Comparison of ENCODE assay signal across 1 cellular context in genomic region chr3:64166584-64167155, GRCh38.
TF ChIP-seq lines count a peak whose summit lies in the region.

No MANE protein-coding gene starts in this region.

TF ChIP-seq in K562, 482 proteins besides CTCF, POLR2A, EP300 and RAD21:
- TF ChIP-seq, protein P1, sequence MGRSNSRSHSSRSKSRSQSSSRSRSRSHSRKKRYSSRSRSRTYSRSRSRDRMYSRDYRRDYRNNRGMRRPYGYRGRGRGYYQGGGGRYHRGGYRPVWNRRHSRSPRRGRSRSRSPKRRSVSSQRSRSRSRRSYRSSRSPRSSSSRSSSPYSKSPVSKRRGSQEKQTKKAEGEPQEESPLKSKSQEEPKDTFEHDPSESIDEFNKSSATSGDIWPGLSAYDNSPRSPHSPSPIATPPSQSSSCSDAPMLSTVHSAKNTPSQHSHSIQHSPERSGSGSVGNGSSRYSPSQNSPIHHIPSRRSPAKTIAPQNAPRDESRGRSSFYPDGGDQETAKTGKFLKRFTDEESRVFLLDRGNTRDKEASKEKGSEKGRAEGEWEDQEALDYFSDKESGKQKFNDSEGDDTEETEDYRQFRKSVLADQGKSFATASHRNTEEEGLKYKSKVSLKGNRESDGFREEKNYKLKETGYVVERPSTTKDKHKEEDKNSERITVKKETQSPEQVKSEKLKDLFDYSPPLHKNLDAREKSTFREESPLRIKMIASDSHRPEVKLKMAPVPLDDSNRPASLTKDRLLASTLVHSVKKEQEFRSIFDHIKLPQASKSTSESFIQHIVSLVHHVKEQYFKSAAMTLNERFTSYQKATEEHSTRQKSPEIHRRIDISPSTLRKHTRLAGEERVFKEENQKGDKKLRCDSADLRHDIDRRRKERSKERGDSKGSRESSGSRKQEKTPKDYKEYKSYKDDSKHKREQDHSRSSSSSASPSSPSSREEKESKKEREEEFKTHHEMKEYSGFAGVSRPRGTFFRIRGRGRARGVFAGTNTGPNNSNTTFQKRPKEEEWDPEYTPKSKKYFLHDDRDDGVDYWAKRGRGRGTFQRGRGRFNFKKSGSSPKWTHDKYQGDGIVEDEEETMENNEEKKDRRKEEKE (IDR thresholded peaks at IDR 0.05; ENCODE audit: borderline replicate concordance in 1 of 2, control insufficient read depth in 1 of 2, low read depth in 2 of 2, low read length in 1 of 2) = 0 out of 4 replicates have a peak, but pooled peaks of 1 of the 2 experiments have one; percentile 28
- TF ChIP-seq CHD7 (IDR thresholded peaks at IDR 0.05; ENCODE audit: low read depth, low read length) (no peak), NFYB (IDR thresholded peaks at IDR 0.05; ENCODE audit: extremely low read depth, insufficient read length) (no peak), TBP (optimal IDR thresholded peaks at IDR 0.05; ENCODE audit: low read depth, low read length) (no peak), NKRF (IDR thresholded peaks at IDR 0.05; ENCODE audit: borderline replicate concordance) (no peak), RBM39 (optimal IDR thresholded peaks at IDR 0.05; ENCODE audit: low read depth, low read length) (no peak), FOSL1 (tag; conservative IDR thresholded peaks at IDR 0.05) (no peak), ATF1 (CRISPR knock-in tag; IDR thresholded peaks at IDR 0.05) (no peak), ATF1 (tag; IDR thresholded peaks at IDR 0.05) (no peak)
- TF ChIP-seq, protein P2, sequence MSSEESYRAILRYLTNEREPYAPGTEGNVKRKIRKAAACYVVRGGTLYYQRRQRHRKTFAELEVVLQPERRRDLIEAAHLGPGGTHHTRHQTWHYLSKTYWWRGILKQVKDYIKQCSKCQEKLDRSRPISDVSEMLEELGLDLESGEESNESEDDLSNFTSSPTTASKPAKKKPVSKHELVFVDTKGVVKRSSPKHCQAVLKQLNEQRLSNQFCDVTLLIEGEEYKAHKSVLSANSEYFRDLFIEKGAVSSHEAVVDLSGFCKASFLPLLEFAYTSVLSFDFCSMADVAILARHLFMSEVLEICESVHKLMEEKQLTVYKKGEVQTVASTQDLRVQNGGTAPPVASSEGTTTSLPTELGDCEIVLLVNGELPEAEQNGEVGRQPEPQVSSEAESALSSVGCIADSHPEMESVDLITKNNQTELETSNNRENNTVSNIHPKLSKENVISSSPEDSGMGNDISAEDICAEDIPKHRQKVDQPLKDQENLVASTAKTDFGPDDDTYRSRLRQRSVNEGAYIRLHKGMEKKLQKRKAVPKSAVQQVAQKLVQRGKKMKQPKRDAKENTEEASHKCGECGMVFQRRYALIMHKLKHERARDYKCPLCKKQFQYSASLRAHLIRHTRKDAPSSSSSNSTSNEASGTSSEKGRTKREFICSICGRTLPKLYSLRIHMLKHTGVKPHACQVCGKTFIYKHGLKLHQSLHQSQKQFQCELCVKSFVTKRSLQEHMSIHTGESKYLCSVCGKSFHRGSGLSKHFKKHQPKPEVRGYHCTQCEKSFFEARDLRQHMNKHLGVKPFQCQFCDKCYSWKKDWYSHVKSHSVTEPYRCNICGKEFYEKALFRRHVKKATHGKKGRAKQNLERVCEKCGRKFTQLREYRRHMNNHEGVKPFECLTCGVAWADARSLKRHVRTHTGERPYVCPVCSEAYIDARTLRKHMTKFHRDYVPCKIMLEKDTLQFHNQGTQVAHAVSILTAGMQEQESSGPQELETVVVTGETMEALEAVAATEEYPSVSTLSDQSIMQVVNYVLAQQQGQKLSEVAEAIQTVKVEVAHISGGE (CRISPR knock-in tag; IDR thresholded peaks at IDR 0.05) = peak in 1 of 3 experiments; percentile 48; a peak in 2 of 6 replicates
